25 cellular contexts compared by ENCODE assay signal in the genomic region with DNA sequence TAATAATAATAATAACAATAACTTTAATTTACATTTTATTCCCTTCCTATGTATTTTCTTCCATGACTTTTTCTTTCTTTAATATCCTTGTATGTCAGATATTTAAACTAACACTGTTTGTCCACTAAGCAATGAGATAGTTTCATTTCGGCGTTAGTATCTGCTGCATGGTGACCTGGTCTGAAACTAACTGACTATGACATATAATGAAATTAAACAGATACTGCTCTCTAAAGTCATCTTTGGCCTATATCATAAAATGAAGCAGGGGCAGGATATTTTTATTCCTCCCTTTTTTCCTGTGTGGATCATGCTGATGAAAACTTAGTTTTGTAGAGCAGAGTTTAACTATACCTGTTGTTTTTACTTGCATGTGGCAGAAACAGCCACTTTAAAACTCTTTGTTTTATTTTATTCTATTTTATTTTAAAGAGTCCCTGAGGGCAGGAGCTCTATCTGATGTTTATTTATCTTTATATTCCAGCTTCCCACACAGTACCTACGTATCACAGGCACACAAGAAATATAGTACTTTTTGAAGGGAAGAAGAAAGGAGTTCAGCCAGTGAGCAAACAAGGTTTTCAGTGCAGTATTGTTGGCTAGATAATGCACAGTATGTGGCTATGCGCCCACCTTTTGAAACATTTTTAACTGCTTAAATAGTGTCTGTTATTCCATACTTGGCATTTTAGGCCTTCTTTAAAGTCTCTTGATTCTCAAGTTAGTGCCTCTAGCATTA.
"Had no signal": no experiment of that assay in that cellular context is flagged by ENCODE, and none has a peak within 500 bp of the region (broad histone marks: within the 10 kb centered on the region; RNA-seq: fewer than 3 reads in every experiment).

No MANE protein-coding gene starts in this region.

- H3K27ac ChIP-seq: adrenal gland, epithelial cell of prostate, esophagus squamous epithelium, gastroesophageal sphincter, hepatocyte, left ventricle myocardium inferior, neutrophil, right lobe of liver, skin epidermis, testis had no signal

- H3K27me3 ChIP-seq: adrenal gland, esophagus squamous epithelium, gastroesophageal sphincter, hepatocyte, neutrophil, right lobe of liver, testis had no signal

- H3K4me2 ChIP-seq: hepatocyte had no signal

- ATAC-seq: activated CD4-positive, alpha-beta T cell treated with anti-CD3 and anti-CD28 coated beads for 36 hours; gastroesophageal sphincter; right lobe of liver; stimulated activated naive CD8-positive, alpha-beta T cell treated with anti-CD3 and anti-CD28 coated beads, Interleukin-15, Interleukin-2, amounts not matched to agents 100 U/mL and 50 U/mL, for 24 hours had no signal

- H2AFZ ChIP-seq: hepatocyte had no signal

- H3K4me3 ChIP-seq: adrenal gland, esophagus squamous epithelium, hepatocyte, left ventricle myocardium inferior, lung, right lobe of liver, skin epidermis, testis had no signal

- H3K36me3 ChIP-seq: adrenal gland, neutrophil had no signal

- H3K4me1 ChIP-seq: adrenal gland, esophagus squamous epithelium, gastroesophageal sphincter, left ventricle myocardium inferior, right lobe of liver, testis had no signal

- H3K9me3 ChIP-seq: adrenal gland, gastroesophageal sphincter, neutrophil, right lobe of liver, testis had no signal

- DNase-seq: activated CD4-positive, alpha-beta T cell treated with anti-CD3 and anti-CD28 coated beads for 36 hours; activated CD4-positive, alpha-beta T cell treated with anti-CD3 and anti-CD28 coated beads, Interleukin-2, amount 50 U/mL, for 4 hours; activated CD4-positive, CD25-positive, alpha-beta regulatory T cell; activated effector memory CD4-positive, alpha-beta T cell treated with Interleukin-2 at 50 U/mL for 16 hours; activated naive CD4-positive, alpha-beta T cell treated with Interleukin-2 at 50 U/mL for 16 hours; activated T-cell treated with anti-CD3 and anti-CD28 coated beads for 4 hours; adrenal gland; aorta; esophagus squamous epithelium; islet precursor cell; left ventricle myocardium inferior; naive B cell; nephron progenitor cell; right lobe of liver; stimulated activated CD4-positive, alpha-beta T cell treated with anti-CD3 and anti-CD28 coated beads, Interleukin-12 subunit alpha, Interleukin-12 subunit beta, amount 100 ng/mL, for 4 hours; stimulated activated CD4-positive, alpha-beta T cell treated with anti-CD3 and anti-CD28 coated beads, Interleukin-4, amount 100 ng/mL, for 1 hour; stimulated activated naive CD8-positive, alpha-beta T cell treated with anti-CD3 and anti-CD28 coated beads, Interleukin-15, Interleukin-2, amounts not matched to agents 100 U/mL and 50 U/mL, for 24 hours; testis; trophoblast cell had no signal

- H3K79me2 ChIP-seq: hepatocyte had no signal
